ENCODE assay signal across 8 cellular contexts in genomic region chr5:142011572-142012185, GRCh38. TPM values are rescaled to one million over a fixed set of nuclear protein-coding genes. Genes with fewer than 3 reads are reported as not detected.
A peak's percentile ranks its signal among the peaks of the same experiment; 100 is the strongest.
DNase-seq lines count a peak whose midpoint lies in the region; ATAC-seq, FAIRE-seq and TF ChIP-seq lines count a peak whose summit lies in the region.

No MANE protein-coding gene starts in this region.

- H3K4me3 Mint-ChIP-seq in activated naive CD4-positive, alpha-beta T cell treated with anti-CD3 and anti-CD28 coated beads, Interleukin-2, amount 50 U/mL, for 24 hours, result peak overlapping the region; percentile 91

- peaks cover 10% of the 10 kb centered on the region for H3K4me1 ChIP-seq in IMR-90 (ENCODE audit: control insufficient read depth, insufficient read depth, low read length)
- peaks cover 7% of the 10 kb centered on the region for H3K4me1 ChIP-seq in iPS-18a (ENCODE audit: control insufficient read depth, low read depth, low read length)

- H3K79me1 ChIP-seq in IMR-90 (ENCODE audit: low read depth in 1 of 2, low read length in 2 of 2), result peaks cover 4 to 17% of the 10 kb centered on the region in 2 experiments; a peak in 3 of 4 replicates

- peaks cover 22% of the 10 kb centered on the region for H3K36me3 Mint-ChIP-seq in activated naive CD4-positive, alpha-beta T cell treated with anti-CD3 and anti-CD28 coated beads, Interleukin-2, amount 50 U/mL, for 24 hours

- DNase-seq in IMR-90 (no peak), sciatic nerve (ENCODE audit: low spot score) (no peak), GM12891 (ENCODE audit: insufficient read length, low spot score) (no peak), superior temporal gyrus (ENCODE audit: extremely low spot score) (no peak)
- peak; percentile 38 for DNase-seq in stimulated activated naive CD8-positive, alpha-beta T cell treated with anti-CD3 and anti-CD28 coated beads, Interleukin-15, Interleukin-2, amounts not matched to agents 100 U/mL and 50 U/mL, for 24 hours

- peak overlapping the region; percentile 24; the same call in 1 of the 2 replicates for H3K23ac ChIP-seq in IMR-90 (ENCODE audit: low read depth, low read length)

- no peak overlapping the region for H2BK5ac ChIP-seq in IMR-90 (ENCODE audit: low read depth, low read length, poor library complexity, severe bottlenecking)

- no peak overlapping the region for H4K91ac ChIP-seq in IMR-90 (ENCODE audit: insufficient read depth, low read depth, low read length)

- no peak overlapping the region for H3K9ac ChIP-seq in IMR-90 (ENCODE audit: low read depth, low read length)
- no peak overlapping the region for H3K9ac ChIP-seq in iPS-18a (ENCODE audit: low read length)

- no peak overlapping the region; the same call in 1 of the 2 replicates for H2AK5ac ChIP-seq in IMR-90 (ENCODE audit: low read depth, low read length)

- H3K27ac ChIP-seq in IMR-90 (ENCODE audit: insufficient read depth, low read length) (no peak overlapping the region), iPS-18a (ENCODE audit: low read length) (no peak overlapping the region)

- dilution Hi-C loops in IMR-90 (cut with HindIII; ENCODE audit: low sequenced_read_pairs, unreplicated experiment), result no loop called here

- H3K56ac ChIP-seq in IMR-90 (ENCODE audit: extremely low read depth, insufficient read depth, low read length), result no peak overlapping the region

- peaks cover 19% of the 10 kb centered on the region for H3K9me1 ChIP-seq in IMR-90 (ENCODE audit: insufficient read depth, low read length)

- peaks cover 13% of the 10 kb centered on the region for H3K36me3 ChIP-seq in IMR-90 (ENCODE audit: control insufficient read depth, insufficient read depth, low read length)
- H3K36me3 ChIP-seq in iPS-18a (ENCODE audit: control insufficient read depth, low read depth, low read length), result peaks cover 3% of the 10 kb centered on the region

- H4K8ac ChIP-seq in IMR-90 (ENCODE audit: low read depth in 2 of 2, low read length in 2 of 2), result no peak overlapping the region

- no peak overlapping the region for H4K5ac ChIP-seq in IMR-90 (ENCODE audit: low read depth, low read length)

- no CpG with 5 or more reads among the region's 9 CpGs for WGBS in IMR-90 (ENCODE audit: extremely low coverage in 2 of 2, insufficient read length in 1 of 2), 2 experiments

- H3K4me2 ChIP-seq in IMR-90 (ENCODE audit: low read depth, low read length), result peak overlapping the region; percentile 95; the same call in 1 of the 2 replicates

- no peak overlapping the region for H2BK20ac ChIP-seq in IMR-90 (ENCODE audit: low read depth, low read length)

- intact Hi-C loops in IMR-90 (cut with micrococcal nuclease), result loop anchor here (2.0 to 10.0 kb wide), 3 partner anchors 133 to 683 kb away; no protein-coding TSS in a partner anchor
- intact Hi-C loops in sciatic nerve (cut with DNase I), result no loop called here

- peaks cover 81% of the 10 kb centered on the region for H3K4me1 Mint-ChIP-seq in activated naive CD4-positive, alpha-beta T cell treated with anti-CD3 and anti-CD28 coated beads, Interleukin-2, amount 50 U/mL, for 24 hours

- CTCF ChIA-PET in IMR-90 (lab: Yijun Ruan, JAX), result interaction anchor here (0.9 to 1.1 kb wide), 6 partner anchors 13 to 136 kb away, joined by 3 to 5 read pairs (median 3); no protein-coding TSS in a partner anchor

- H3K27ac Mint-ChIP-seq in activated naive CD4-positive, alpha-beta T cell treated with anti-CD3 and anti-CD28 coated beads, Interleukin-2, amount 50 U/mL, for 24 hours, result peak overlapping the region; percentile 85

- H2AFZ ChIP-seq in IMR-90 (replicated peaks; ENCODE audit: low read length, poor library complexity), result peak overlapping the region; percentile 48

- in situ Hi-C loops in IMR-90 (cut with MboI; ENCODE audit: low sequenced_read_pairs), result no loop called here

- H3K27me3 ChIP-seq in IMR-90 (ENCODE audit: control insufficient read depth, insufficient read depth, low read length), result no peaks in the 10 kb centered on the region
- no peaks in the 10 kb centered on the region for H3K27me3 ChIP-seq in iPS-18a (ENCODE audit: control insufficient read depth, insufficient read depth, low read length)

- no peak overlapping the region for H2BK120ac ChIP-seq in IMR-90 (ENCODE audit: low read depth, low read length)

- H2BK15ac ChIP-seq in IMR-90 (ENCODE audit: low read depth, low read length), result no peak overlapping the region

- H3K18ac ChIP-seq in IMR-90 (ENCODE audit: low read depth, low read length), result no peak overlapping the region

- TF ChIP-seq POLR2A in IMR-90 (IDR thresholded peaks at IDR 0.05; ENCODE audit: low read depth, low read length), result no peak
- TF ChIP-seq POLR2A in GM12891 (IDR thresholded peaks at IDR 0.05; ENCODE audit: low read depth, low read length), result no peak

- H3K4ac ChIP-seq in IMR-90 (ENCODE audit: low read depth, low read length), result peak overlapping the region; percentile 53; the same call in 1 of the 2 replicates

- no peak for TF ChIP-seq CTCF in IMR-90 (conservative IDR thresholded peaks at IDR 0.05; ENCODE audit: low read depth, low read length)

- H3K9me3 Mint-ChIP-seq in activated naive CD4-positive, alpha-beta T cell treated with anti-CD3 and anti-CD28 coated beads, Interleukin-2, amount 50 U/mL, for 24 hours, result no peaks in the 10 kb centered on the region

- POLR2A ChIA-PET in IMR-90 (lab: Charles Lee; ENCODE audit: unreplicated experiment), result interaction anchor here (1.1 kb wide), 1 partner anchor 15 kb away, joined by 23 read pairs; no protein-coding TSS in a partner anchor

- peak overlapping the region; percentile 63 for H2AK9ac ChIP-seq in IMR-90 (replicated peaks; ENCODE audit: low read depth, low read length, poor library complexity)

- no TSS peak for BruUV-seq in IMR-90 (replicated peaks; lab: Mats Ljungman, UMichigan)

- H3K27me3 Mint-ChIP-seq in activated naive CD4-positive, alpha-beta T cell treated with anti-CD3 and anti-CD28 coated beads, Interleukin-2, amount 50 U/mL, for 24 hours, result no peaks in the 10 kb centered on the region

- ATAC-seq in IMR-90 (ENCODE audit: low read depth) (no peak), sciatic nerve (no peak), HG02970 (IDR thresholded peaks at IDR 0.05; ENCODE audit: low FRiP score, unreplicated experiment) (no peak)
- ATAC-seq in stimulated activated naive CD8-positive, alpha-beta T cell treated with anti-CD3 and anti-CD28 coated beads, Interleukin-15, Interleukin-2, amounts not matched to agents 100 U/mL and 50 U/mL, for 24 hours, result no peak

- H4K20me1 ChIP-seq in IMR-90 (ENCODE audit: insufficient read depth, low read length), result no peaks in the 10 kb centered on the region

- 0 out of 2 replicates have a peak overlapping the region, but pooled peaks have one; percentile 99 for H3K14ac ChIP-seq in IMR-90 (replicated peaks; ENCODE audit: low read depth, low read length)

- H3K4me3 ChIP-seq in IMR-90 (ENCODE audit: insufficient read depth, low read depth, low read length), result no peak overlapping the region; the same call in 1 of the 2 replicates
- peak overlapping the region; percentile 91 for H3K4me3 ChIP-seq in iPS-18a (ENCODE audit: low read length)

- TF ChIP-seq RAD21 in IMR-90 (IDR thresholded peaks at IDR 0.05; ENCODE audit: low read length), result no peak

- FAIRE-seq in GM12891 (lab: Jason Lieb, UNC), result no peak

- H3K9me3 ChIP-seq in IMR-90 (ENCODE audit: control insufficient read depth, insufficient read depth, low read length) (no peaks in the 10 kb centered on the region), iPS-18a (ENCODE audit: control insufficient read depth, low read depth, low read length) (no peaks in the 10 kb centered on the region)

TF ChIP-seq in IMR-90, 13 proteins besides CTCF, POLR2A, EP300 and RAD21 (continues in another document):
- TF ChIP-seq SMC3 (IDR thresholded peaks at IDR 0.05; ENCODE audit: low read depth, low read length) (no peak), BHLHE40 (IDR thresholded peaks at IDR 0.05; ENCODE audit: low read depth, low read length) (no peak), MXI1 (IDR thresholded peaks at IDR 0.05; ENCODE audit: borderline replicate concordance, low read depth, low read length) (no peak), FOS (IDR thresholded peaks at IDR 0.05; ENCODE audit: low read depth, low read length) (no peak), CHD1 (IDR thresholded peaks at IDR 0.05; ENCODE audit: low read depth, low read length) (no peak), MAZ (IDR thresholded peaks at IDR 0.05; ENCODE audit: borderline replicate concordance, low read depth, low read length) (no peak), NFE2L2 (IDR thresholded peaks at IDR 0.05; ENCODE audit: low read depth, low read length) (no peak), MAFK (IDR thresholded peaks at IDR 0.05; ENCODE audit: low read depth, low read length) (no peak)

TF ChIP-seq in GM12891, 5 proteins besides CTCF, POLR2A, EP300 and RAD21:
- no peak for TF ChIP-seq POLR2AphosphoS5 (IDR thresholded peaks at IDR 0.05; ENCODE audit: low read depth, low read length)
- TF ChIP-seq POU2F2 (IDR thresholded peaks at IDR 0.05; ENCODE audit: low read depth, low read length), result no peak
- no peak for TF ChIP-seq PAX5 (IDR thresholded peaks at IDR 0.05; ENCODE audit: insufficient read depth, low read length, severe bottlenecking)
- no peak for TF ChIP-seq SPI1 (IDR thresholded peaks at IDR 0.05; ENCODE audit: low read depth, low read length)
- no peak for TF ChIP-seq TAF1 (IDR thresholded peaks at IDR 0.05; ENCODE audit: low read depth, low read length)
TF ChIP-seq in GM12891: peak in this region for 0.

RNA-seq across cellular contexts. Expression of gene GNPDA1, which starts 1.1 kb away (rescaled TPM):
- total RNA-seq in IMR-90 (2012; rRNA removed) (50.5 and 60.6 TPM in 2 replicates), sciatic nerve (23.9 TPM)
- polyA plus RNA-seq in IMR-90 (2012; rRNA removed), result 19.6 and 23.1 TPM in 2 replicates
- polyA plus RNA-seq in IMR-90 (2012; cell fraction: cytosol; rRNA removed), result 11.2 and 22.3 TPM in 2 replicates
- 17.9 and 21.4 TPM in 2 replicates for polyA plus RNA-seq in IMR-90 (2012; cell fraction: nucleus; rRNA removed; ENCODE audit: low replicate concordance)
- 8.6 TPM for polyA plus RNA-seq in GM12891 (2012; ENCODE audit: low read depth, missing spikeins)

RNA-seq across cellular contexts. Expression of gene RNF14, which starts 42.8 kb away (rescaled TPM):
- total RNA-seq in IMR-90 (2012; rRNA removed), result 78.6 and 106 TPM in 2 replicates
- 27.0 and 36.1 TPM in 2 replicates for polyA plus RNA-seq in IMR-90 (2012; rRNA removed)
- 11.7 and 16.9 TPM in 2 replicates for polyA plus RNA-seq in IMR-90 (2012; cell fraction: cytosol; rRNA removed)
- polyA plus RNA-seq in IMR-90 (2012; cell fraction: nucleus; rRNA removed; ENCODE audit: low replicate concordance), result 5.1 and 20.8 TPM in 2 replicates
- total RNA-seq in sciatic nerve, result 58.1 TPM
- polyA plus RNA-seq in GM12891 (2012; ENCODE audit: low read depth, missing spikeins), result 20.1 TPM

RNA-seq across cellular contexts. Expression of gene PCDH12, which starts 53.7 kb away (rescaled TPM):
- total RNA-seq in IMR-90 (2012; rRNA removed), result under 0.01 and 0.18 TPM in 2 replicates
- polyA plus RNA-seq in IMR-90 (2012; rRNA removed), result 0.01 and 0.02 TPM in 2 replicates
- 0.01 TPM in 1 of 2 replicates, not detected in the other for polyA plus RNA-seq in IMR-90 (2012; cell fraction: cytosol; rRNA removed)
- polyA plus RNA-seq in IMR-90 (2012; cell fraction: nucleus; rRNA removed; ENCODE audit: low replicate concordance), result 0.02 TPM in 1 of 2 replicates, not detected in the other
- 7.0 TPM for total RNA-seq in sciatic nerve
- 0.04 TPM for polyA plus RNA-seq in GM12891 (2012; ENCODE audit: low read depth, missing spikeins)
